In the genomic region with DNA sequence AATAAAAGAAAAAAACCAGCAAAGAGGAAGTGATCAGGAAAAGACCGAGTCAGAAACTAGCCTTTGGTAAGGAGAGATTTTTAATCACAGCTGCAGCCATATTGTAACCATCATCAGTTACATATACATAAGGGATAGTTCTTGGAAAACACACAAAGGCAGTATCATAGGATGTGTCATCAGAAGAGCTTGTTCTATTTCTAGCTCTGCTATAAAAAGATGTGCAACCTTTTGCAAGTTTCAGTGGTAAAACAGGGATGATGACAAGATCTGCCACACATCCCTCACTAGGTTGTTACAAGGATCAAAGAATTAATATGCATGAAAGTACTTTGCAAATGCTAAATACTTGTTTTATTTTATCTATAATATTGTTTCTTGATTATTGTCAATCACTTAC, we compare ENCODE assay signal across 15 cellular contexts.
A peak's percentile ranks its signal among the peaks of the same experiment; 100 is the strongest.
DNase-seq lines count a peak whose midpoint lies in the region; ATAC-seq, FAIRE-seq and TF ChIP-seq lines count a peak whose summit lies in the region.
"Had no signal": no experiment of that assay in that cellular context is flagged by ENCODE, and none has a peak within 500 bp of the region (broad histone marks: within the 10 kb centered on the region; RNA-seq: fewer than 3 reads in every experiment).

No MANE protein-coding gene starts in this region.

- H3K14ac ChIP-seq in IMR-90 (replicated peaks; ENCODE audit: low read depth, low read length): no peak overlapping the region

- H2BK15ac ChIP-seq in IMR-90 (ENCODE audit: low read depth, low read length): no peak overlapping the region

- H4K91ac ChIP-seq in IMR-90 (ENCODE audit: insufficient read depth, low read depth, low read length): no peak overlapping the region

- no peak overlapping the region for H2BK20ac ChIP-seq in IMR-90 (ENCODE audit: low read depth, low read length)

- H3K4me3 Mint-ChIP-seq in endothelial cell (ENCODE audit: unreplicated experiment): no peak overlapping the region
- H3K4me3 Mint-ChIP-seq: activated B cell treated with CpG ODN at 0.5 μM for 24 hours, B cell had no signal

- no peak overlapping the region for H3K27ac Mint-ChIP-seq in endothelial cell (ENCODE audit: unreplicated experiment)
- H3K27ac Mint-ChIP-seq: activated B cell treated with CpG ODN at 0.5 μM for 24 hours, B cell had no signal

- H3K27ac ChIP-seq in IMR-90 (ENCODE audit: insufficient read depth, low read length): no peak overlapping the region
- peak overlapping the region; percentile 47 for H3K27ac ChIP-seq in keratinocyte (ENCODE audit: control insufficient read depth, insufficient read depth, low read length)
- H3K27ac ChIP-seq: dorsolateral prefrontal cortex, thyroid gland had no signal

- no peak for TF ChIP-seq CTCF in IMR-90 (conservative IDR thresholded peaks at IDR 0.05; ENCODE audit: low read depth, low read length)
- TF ChIP-seq CTCF in keratinocyte (optimal IDR thresholded peaks at IDR 0.05 in 1 of 3, IDR thresholded peaks at IDR 0.05 in 1 of 3, conservative IDR thresholded peaks at IDR 0.05 in 1 of 3; ENCODE audit: extremely low read depth in 1 of 3, insufficient read depth in 2 of 3, low read length in 3 of 3): no peak
- no peak for TF ChIP-seq CTCF in endothelial cell (IDR thresholded peaks at IDR 0.05; ENCODE audit: unreplicated experiment)

- DNase-seq in AG20443 (ENCODE audit: low spot score) (peak; percentile 13), IMR-90 (peak; percentile 23), adipocyte (ENCODE audit: low read depth) (peak; percentile 46), keratinocyte (ENCODE audit: low read depth, low spot score) (no peak), endothelial cell (ENCODE audit: low spot score) (no peak), DMS79 (lab: John Stamatoyannopoulos, UW) (no peak)
- DNase-seq: activated B cell treated with CpG ODN at 0.5 μM for 24 hours, dorsolateral prefrontal cortex, NCI-H1048, OCI-M1, thyroid gland had no signal

- no peak for ATAC-seq in IMR-90 (ENCODE audit: low read depth)
- no peak for ATAC-seq in GM21423 (IDR thresholded peaks at IDR 0.05; ENCODE audit: unreplicated experiment)
- no peak for ATAC-seq in HG03280 (IDR thresholded peaks at IDR 0.05; ENCODE audit: unreplicated experiment)

- H3K9ac ChIP-seq in IMR-90 (ENCODE audit: low read depth, low read length) (no peak overlapping the region), adipocyte (ENCODE audit: low read length) (no peak overlapping the region), keratinocyte (ENCODE audit: control insufficient read depth, extremely low read depth, insufficient read depth, low read length) (no peak overlapping the region)

- peaks cover 18% of the 10 kb centered on the region for H3K36me3 Mint-ChIP-seq in endothelial cell (ENCODE audit: low read depth, unreplicated experiment)

- dilution Hi-C loops in IMR-90 (cut with HindIII; ENCODE audit: low sequenced_read_pairs, unreplicated experiment): no loop called here
- dilution Hi-C loops in keratinocyte (cut with MboI; ENCODE audit: extremely low pct_ligation_motif_present, low sequenced_read_pairs): no loop called here

- H4K8ac ChIP-seq in IMR-90 (ENCODE audit: low read depth in 2 of 2, low read length in 2 of 2): no peak overlapping the region

- no peaks in the 10 kb centered on the region for H3K27me3 ChIP-seq in IMR-90 (ENCODE audit: control insufficient read depth, insufficient read depth, low read length)
- H3K27me3 ChIP-seq in adipocyte (replicated peaks; ENCODE audit: control insufficient read depth, insufficient read depth, low read length): no peaks in the 10 kb centered on the region
- H3K27me3 ChIP-seq in keratinocyte (ENCODE audit: control insufficient read depth, extremely low read depth, insufficient read depth, low read length): no peaks in the 10 kb centered on the region
- H3K27me3 ChIP-seq: dorsolateral prefrontal cortex, thyroid gland had no signal

- H4K5ac ChIP-seq in IMR-90 (ENCODE audit: low read depth, low read length): no peak overlapping the region

- BruUV-seq in IMR-90 (replicated peaks; lab: Mats Ljungman, UMichigan): no TSS peak

- no peak for TF ChIP-seq RAD21 in IMR-90 (IDR thresholded peaks at IDR 0.05; ENCODE audit: low read length)

- H3K23ac ChIP-seq in IMR-90 (ENCODE audit: low read depth, low read length): no peak overlapping the region

- H2AFZ ChIP-seq in IMR-90 (replicated peaks; ENCODE audit: low read length, poor library complexity) (no peak overlapping the region), keratinocyte (ENCODE audit: control insufficient read depth, low read length) (no peak overlapping the region)

- H3K4ac ChIP-seq in IMR-90 (ENCODE audit: low read depth, low read length): no peak overlapping the region

- H3K27me3 Mint-ChIP-seq in endothelial cell (ENCODE audit: unreplicated experiment): no peaks in the 10 kb centered on the region
- H3K27me3 Mint-ChIP-seq: activated B cell treated with CpG ODN at 0.5 μM for 24 hours, B cell had no signal

- POLR2A ChIA-PET in IMR-90 (lab: Charles Lee; ENCODE audit: unreplicated experiment): no interaction called here

- H3K4me1 Mint-ChIP-seq in endothelial cell (ENCODE audit: unreplicated experiment): peaks cover 3% of the 10 kb centered on the region

- peak; percentile 55 for FAIRE-seq in keratinocyte (lab: Jason Lieb, UNC)
- FAIRE-seq: HTR-8/SVneo had no signal

- no peak overlapping the region for H2AK5ac ChIP-seq in IMR-90 (ENCODE audit: low read depth, low read length)

- H2BK120ac ChIP-seq in IMR-90 (ENCODE audit: low read depth, low read length): no peak overlapping the region

- no peak overlapping the region for H2BK5ac ChIP-seq in IMR-90 (ENCODE audit: low read depth, low read length, poor library complexity, severe bottlenecking)

- H3K4me3 ChIP-seq in IMR-90 (ENCODE audit: insufficient read depth, low read depth, low read length) (no peak overlapping the region), adipocyte (ENCODE audit: low read length) (no peak overlapping the region), keratinocyte (ENCODE audit: control insufficient read depth in 2 of 3, extremely low read depth in 1 of 3, insufficient read depth in 2 of 3, low read depth in 1 of 3, low read length in 3 of 3) (peak overlapping the region in 1 of 3 experiments; percentile 17)
- H3K4me3 ChIP-seq: dorsolateral prefrontal cortex, thyroid gland had no signal

- H3K9me3 ChIP-seq in IMR-90 (ENCODE audit: control insufficient read depth, insufficient read depth, low read length): no peaks in the 10 kb centered on the region
- no peaks in the 10 kb centered on the region for H3K9me3 ChIP-seq in adipocyte (ENCODE audit: control insufficient read depth, low read length)
- no peaks in the 10 kb centered on the region for H3K9me3 ChIP-seq in keratinocyte (ENCODE audit: control insufficient read depth, low read depth, low read length)
- H3K9me3 ChIP-seq: thyroid gland had no signal

- H3K79me1 ChIP-seq in IMR-90 (ENCODE audit: low read depth in 1 of 2, low read length in 2 of 2): no peaks in the 10 kb centered on the region

- H3K9me1 ChIP-seq in IMR-90 (ENCODE audit: insufficient read depth, low read length): no peaks in the 10 kb centered on the region
- no peaks in the 10 kb centered on the region for H3K9me1 ChIP-seq in keratinocyte (ENCODE audit: control insufficient read depth, extremely low read depth, insufficient read depth, low read length)

- H3K56ac ChIP-seq in IMR-90 (ENCODE audit: extremely low read depth, insufficient read depth, low read length): no peak overlapping the region

- H3K4me2 ChIP-seq in IMR-90 (ENCODE audit: low read depth, low read length): no peak overlapping the region
- peak overlapping the region; percentile 17 for H3K4me2 ChIP-seq in keratinocyte (ENCODE audit: control insufficient read depth, extremely low read depth, insufficient read depth, low read depth, low read length)

- H3K36me3 ChIP-seq in IMR-90 (ENCODE audit: control insufficient read depth, insufficient read depth, low read length) (no peaks in the 10 kb centered on the region), adipocyte (ENCODE audit: control insufficient read depth, insufficient read depth, low read length, severe bottlenecking) (no peaks in the 10 kb centered on the region), keratinocyte (ENCODE audit: control insufficient read depth in 2 of 2, extremely low read depth in 1 of 2, insufficient read depth in 2 of 2, low read length in 2 of 2) (no peaks in the 10 kb centered on the region)
- H3K36me3 ChIP-seq: thyroid gland had no signal

- H4K20me1 ChIP-seq in IMR-90 (ENCODE audit: insufficient read depth, low read length): no peaks in the 10 kb centered on the region
- H4K20me1 ChIP-seq in keratinocyte (ENCODE audit: control insufficient read depth, extremely low read depth, insufficient read depth, low read length): no peaks in the 10 kb centered on the region

- H3K9me3 Mint-ChIP-seq in endothelial cell (ENCODE audit: unreplicated experiment): no peaks in the 10 kb centered on the region
- H3K9me3 Mint-ChIP-seq: activated B cell treated with CpG ODN at 0.5 μM for 24 hours had no signal

- no peaks in the 10 kb centered on the region for H3K4me1 ChIP-seq in IMR-90 (ENCODE audit: control insufficient read depth, insufficient read depth, low read length)
- H3K4me1 ChIP-seq in adipocyte (ENCODE audit: control insufficient read depth, insufficient read depth, low read length): peaks cover 38% of the 10 kb centered on the region
- peaks cover 21% of the 10 kb centered on the region for H3K4me1 ChIP-seq in keratinocyte (ENCODE audit: control insufficient read depth, extremely low read depth, insufficient read depth, low read length)
- H3K4me1 ChIP-seq: thyroid gland had no signal

- CTCF ChIA-PET in IMR-90 (lab: Yijun Ruan, JAX): no interaction called here

- no CpG with 5 or more reads among the region's 1 CpG for WGBS in IMR-90 (ENCODE audit: extremely low coverage in 2 of 2, insufficient read length in 1 of 2), 2 experiments

- intact Hi-C loops in IMR-90 (cut with micrococcal nuclease): no loop called here

- H2AK9ac ChIP-seq in IMR-90 (replicated peaks; ENCODE audit: low read depth, low read length, poor library complexity): no peak overlapping the region

- in situ Hi-C loops in IMR-90 (cut with MboI; ENCODE audit: low sequenced_read_pairs): no loop called here

- H3K18ac ChIP-seq in IMR-90 (ENCODE audit: low read depth, low read length): no peak overlapping the region

- H3K79me2 ChIP-seq in keratinocyte (ENCODE audit: control insufficient read depth, insufficient read depth, low read length): no peaks in the 10 kb centered on the region

- no peak for TF ChIP-seq POLR2A in IMR-90 (IDR thresholded peaks at IDR 0.05; ENCODE audit: low read depth, low read length)

TF ChIP-seq in IMR-90, 13 proteins besides CTCF, POLR2A, EP300 and RAD21 (continues in another document):
- TF ChIP-seq, protein P1, sequence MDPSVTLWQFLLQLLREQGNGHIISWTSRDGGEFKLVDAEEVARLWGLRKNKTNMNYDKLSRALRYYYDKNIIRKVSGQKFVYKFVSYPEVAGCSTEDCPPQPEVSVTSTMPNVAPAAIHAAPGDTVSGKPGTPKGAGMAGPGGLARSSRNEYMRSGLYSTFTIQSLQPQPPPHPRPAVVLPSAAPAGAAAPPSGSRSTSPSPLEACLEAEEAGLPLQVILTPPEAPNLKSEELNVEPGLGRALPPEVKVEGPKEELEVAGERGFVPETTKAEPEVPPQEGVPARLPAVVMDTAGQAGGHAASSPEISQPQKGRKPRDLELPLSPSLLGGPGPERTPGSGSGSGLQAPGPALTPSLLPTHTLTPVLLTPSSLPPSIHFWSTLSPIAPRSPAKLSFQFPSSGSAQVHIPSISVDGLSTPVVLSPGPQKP (IDR thresholded peaks at IDR 0.05; ENCODE audit: borderline replicate concordance, low read depth, low read length): no peak
- TF ChIP-seq CHD1 (IDR thresholded peaks at IDR 0.05; ENCODE audit: low read depth, low read length): no peak

Comparison
In these comparisons a context has a peak if more than half of its experiments do, and no peak if none do; other contexts are left out.
1. DNase-seq: peak in AG20443 (single experiment), IMR-90 (single experiment) and adipocyte (single experiment); none in keratinocyte (single experiment), endothelial cell (single experiment) and DMS79 (single experiment).